Comparison of ENCODE assay signal across 2 cellular contexts in the genomic region with DNA sequence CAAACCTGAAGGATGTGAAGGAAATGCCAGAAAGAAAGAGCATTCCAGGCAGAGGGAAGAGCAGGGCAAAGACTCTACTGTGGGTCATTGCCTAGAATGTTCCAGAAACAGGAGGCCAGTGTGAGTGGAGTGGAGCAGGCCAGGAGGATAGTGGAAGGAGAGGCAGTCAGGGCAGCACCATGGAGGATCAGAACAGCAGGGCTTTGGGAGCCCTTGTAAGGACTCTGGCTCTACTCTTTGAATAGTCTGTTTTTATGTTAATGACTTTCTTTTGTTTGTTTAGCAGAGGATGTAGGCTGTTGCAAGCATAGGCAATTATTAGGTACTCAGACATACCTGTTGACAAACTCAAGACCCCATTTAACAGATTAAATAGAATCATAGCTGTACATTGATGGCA.
TF ChIP-seq lines count a peak whose summit lies in the region.

No MANE protein-coding gene starts in this region.

TF ChIP-seq in GM23338, 12 proteins besides CTCF, POLR2A, EP300 and RAD21:
- no peak for TF ChIP-seq STAT1 (IDR thresholded peaks at IDR 0.05; ENCODE audit: unreplicated experiment)
- TF ChIP-seq ZNF331 (CRISPR knock-in tag; IDR thresholded peaks at IDR 0.05; ENCODE audit: low read depth), result no peak
- TF ChIP-seq EZH2 (IDR thresholded peaks at IDR 0.05; ENCODE audit: low read depth, unreplicated experiment), result no peak
- TF ChIP-seq CREB1 (CRISPR knock-in tag; IDR thresholded peaks at IDR 0.05; ENCODE audit: low read depth), result no peak
- TF ChIP-seq POLR2AphosphoS5 (IDR thresholded peaks at IDR 0.05; ENCODE audit: low read depth), result no peak
- TF ChIP-seq, protein P1, sequence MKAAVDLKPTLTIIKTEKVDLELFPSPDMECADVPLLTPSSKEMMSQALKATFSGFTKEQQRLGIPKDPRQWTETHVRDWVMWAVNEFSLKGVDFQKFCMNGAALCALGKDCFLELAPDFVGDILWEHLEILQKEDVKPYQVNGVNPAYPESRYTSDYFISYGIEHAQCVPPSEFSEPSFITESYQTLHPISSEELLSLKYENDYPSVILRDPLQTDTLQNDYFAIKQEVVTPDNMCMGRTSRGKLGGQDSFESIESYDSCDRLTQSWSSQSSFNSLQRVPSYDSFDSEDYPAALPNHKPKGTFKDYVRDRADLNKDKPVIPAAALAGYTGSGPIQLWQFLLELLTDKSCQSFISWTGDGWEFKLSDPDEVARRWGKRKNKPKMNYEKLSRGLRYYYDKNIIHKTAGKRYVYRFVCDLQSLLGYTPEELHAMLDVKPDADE (IDR thresholded peaks at IDR 0.05), result no peak

TF ChIP-seq in H1, 55 proteins besides CTCF, POLR2A, EP300 and RAD21:
- TF ChIP-seq, protein P2, sequence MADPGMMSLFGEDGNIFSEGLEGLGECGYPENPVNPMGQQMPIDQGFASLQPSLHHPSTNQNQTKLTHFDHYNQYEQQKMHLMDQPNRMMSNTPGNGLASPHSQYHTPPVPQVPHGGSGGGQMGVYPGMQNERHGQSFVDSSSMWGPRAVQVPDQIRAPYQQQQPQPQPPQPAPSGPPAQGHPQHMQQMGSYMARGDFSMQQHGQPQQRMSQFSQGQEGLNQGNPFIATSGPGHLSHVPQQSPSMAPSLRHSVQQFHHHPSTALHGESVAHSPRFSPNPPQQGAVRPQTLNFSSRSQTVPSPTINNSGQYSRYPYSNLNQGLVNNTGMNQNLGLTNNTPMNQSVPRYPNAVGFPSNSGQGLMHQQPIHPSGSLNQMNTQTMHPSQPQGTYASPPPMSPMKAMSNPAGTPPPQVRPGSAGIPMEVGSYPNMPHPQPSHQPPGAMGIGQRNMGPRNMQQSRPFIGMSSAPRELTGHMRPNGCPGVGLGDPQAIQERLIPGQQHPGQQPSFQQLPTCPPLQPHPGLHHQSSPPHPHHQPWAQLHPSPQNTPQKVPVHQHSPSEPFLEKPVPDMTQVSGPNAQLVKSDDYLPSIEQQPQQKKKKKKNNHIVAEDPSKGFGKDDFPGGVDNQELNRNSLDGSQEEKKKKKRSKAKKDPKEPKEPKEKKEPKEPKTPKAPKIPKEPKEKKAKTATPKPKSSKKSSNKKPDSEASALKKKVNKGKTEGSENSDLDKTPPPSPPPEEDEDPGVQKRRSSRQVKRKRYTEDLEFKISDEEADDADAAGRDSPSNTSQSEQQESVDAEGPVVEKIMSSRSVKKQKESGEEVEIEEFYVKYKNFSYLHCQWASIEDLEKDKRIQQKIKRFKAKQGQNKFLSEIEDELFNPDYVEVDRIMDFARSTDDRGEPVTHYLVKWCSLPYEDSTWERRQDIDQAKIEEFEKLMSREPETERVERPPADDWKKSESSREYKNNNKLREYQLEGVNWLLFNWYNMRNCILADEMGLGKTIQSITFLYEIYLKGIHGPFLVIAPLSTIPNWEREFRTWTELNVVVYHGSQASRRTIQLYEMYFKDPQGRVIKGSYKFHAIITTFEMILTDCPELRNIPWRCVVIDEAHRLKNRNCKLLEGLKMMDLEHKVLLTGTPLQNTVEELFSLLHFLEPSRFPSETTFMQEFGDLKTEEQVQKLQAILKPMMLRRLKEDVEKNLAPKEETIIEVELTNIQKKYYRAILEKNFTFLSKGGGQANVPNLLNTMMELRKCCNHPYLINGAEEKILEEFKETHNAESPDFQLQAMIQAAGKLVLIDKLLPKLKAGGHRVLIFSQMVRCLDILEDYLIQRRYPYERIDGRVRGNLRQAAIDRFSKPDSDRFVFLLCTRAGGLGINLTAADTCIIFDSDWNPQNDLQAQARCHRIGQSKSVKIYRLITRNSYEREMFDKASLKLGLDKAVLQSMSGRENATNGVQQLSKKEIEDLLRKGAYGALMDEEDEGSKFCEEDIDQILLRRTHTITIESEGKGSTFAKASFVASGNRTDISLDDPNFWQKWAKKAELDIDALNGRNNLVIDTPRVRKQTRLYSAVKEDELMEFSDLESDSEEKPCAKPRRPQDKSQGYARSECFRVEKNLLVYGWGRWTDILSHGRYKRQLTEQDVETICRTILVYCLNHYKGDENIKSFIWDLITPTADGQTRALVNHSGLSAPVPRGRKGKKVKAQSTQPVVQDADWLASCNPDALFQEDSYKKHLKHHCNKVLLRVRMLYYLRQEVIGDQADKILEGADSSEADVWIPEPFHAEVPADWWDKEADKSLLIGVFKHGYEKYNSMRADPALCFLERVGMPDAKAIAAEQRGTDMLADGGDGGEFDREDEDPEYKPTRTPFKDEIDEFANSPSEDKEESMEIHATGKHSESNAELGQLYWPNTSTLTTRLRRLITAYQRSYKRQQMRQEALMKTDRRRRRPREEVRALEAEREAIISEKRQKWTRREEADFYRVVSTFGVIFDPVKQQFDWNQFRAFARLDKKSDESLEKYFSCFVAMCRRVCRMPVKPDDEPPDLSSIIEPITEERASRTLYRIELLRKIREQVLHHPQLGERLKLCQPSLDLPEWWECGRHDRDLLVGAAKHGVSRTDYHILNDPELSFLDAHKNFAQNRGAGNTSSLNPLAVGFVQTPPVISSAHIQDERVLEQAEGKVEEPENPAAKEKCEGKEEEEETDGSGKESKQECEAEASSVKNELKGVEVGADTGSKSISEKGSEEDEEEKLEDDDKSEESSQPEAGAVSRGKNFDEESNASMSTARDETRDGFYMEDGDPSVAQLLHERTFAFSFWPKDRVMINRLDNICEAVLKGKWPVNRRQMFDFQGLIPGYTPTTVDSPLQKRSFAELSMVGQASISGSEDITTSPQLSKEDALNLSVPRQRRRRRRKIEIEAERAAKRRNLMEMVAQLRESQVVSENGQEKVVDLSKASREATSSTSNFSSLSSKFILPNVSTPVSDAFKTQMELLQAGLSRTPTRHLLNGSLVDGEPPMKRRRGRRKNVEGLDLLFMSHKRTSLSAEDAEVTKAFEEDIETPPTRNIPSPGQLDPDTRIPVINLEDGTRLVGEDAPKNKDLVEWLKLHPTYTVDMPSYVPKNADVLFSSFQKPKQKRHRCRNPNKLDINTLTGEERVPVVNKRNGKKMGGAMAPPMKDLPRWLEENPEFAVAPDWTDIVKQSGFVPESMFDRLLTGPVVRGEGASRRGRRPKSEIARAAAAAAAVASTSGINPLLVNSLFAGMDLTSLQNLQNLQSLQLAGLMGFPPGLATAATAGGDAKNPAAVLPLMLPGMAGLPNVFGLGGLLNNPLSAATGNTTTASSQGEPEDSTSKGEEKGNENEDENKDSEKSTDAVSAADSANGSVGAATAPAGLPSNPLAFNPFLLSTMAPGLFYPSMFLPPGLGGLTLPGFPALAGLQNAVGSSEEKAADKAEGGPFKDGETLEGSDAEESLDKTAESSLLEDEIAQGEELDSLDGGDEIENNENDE (IDR thresholded peaks at IDR 0.05; ENCODE audit: insufficient replicate concordance, low read length), result no peak
- TF ChIP-seq TCF12 (IDR thresholded peaks at IDR 0.05; ENCODE audit: low read depth, low read length) (no peak), RNF2 (IDR thresholded peaks at IDR 0.05; ENCODE audit: borderline replicate concordance, low read depth, low read length, missing control alignments, poor library complexity, severe bottlenecking) (no peak), SP4 (IDR thresholded peaks at IDR 0.05; ENCODE audit: low read length) (no peak), POLR2AphosphoS5 (IDR thresholded peaks at IDR 0.05; ENCODE audit: low read depth, low read length) (no peak), FOSL1 (IDR thresholded peaks at IDR 0.05; ENCODE audit: insufficient read depth, low read depth, low read length) (no peak), KDM1A (IDR thresholded peaks at IDR 0.05; ENCODE audit: borderline replicate concordance, low read length) (no peak), CTBP2 (IDR thresholded peaks at IDR 0.05; ENCODE audit: borderline replicate concordance, insufficient read depth, insufficient read length, low read length) (no peak), SIRT6 (IDR thresholded peaks at IDR 0.05; ENCODE audit: low read length) (no peak), PHF8 (conservative IDR thresholded peaks at IDR 0.05; ENCODE audit: low read depth, low read length) (no peak), SP2 (IDR thresholded peaks at IDR 0.05; ENCODE audit: low read length) (no peak), YY1 (IDR thresholded peaks at IDR 0.05; ENCODE audit: low read depth, low read length) (no peak), HDAC6 (IDR thresholded peaks at IDR 0.05; ENCODE audit: low read depth, low read length) (no peak), MAFK (IDR thresholded peaks at IDR 0.05; ENCODE audit: low read depth, low read length) (no peak), CEBPB (IDR thresholded peaks at IDR 0.05; ENCODE audit: low read depth, low read length) (no peak)
- TF ChIP-seq, protein P3, sequence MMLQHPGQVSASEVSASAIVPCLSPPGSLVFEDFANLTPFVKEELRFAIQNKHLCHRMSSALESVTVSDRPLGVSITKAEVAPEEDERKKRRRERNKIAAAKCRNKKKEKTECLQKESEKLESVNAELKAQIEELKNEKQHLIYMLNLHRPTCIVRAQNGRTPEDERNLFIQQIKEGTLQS (IDR thresholded peaks at IDR 0.05; ENCODE audit: insufficient read depth, low read depth, low read length), result no peak
- TF ChIP-seq, protein P4, sequence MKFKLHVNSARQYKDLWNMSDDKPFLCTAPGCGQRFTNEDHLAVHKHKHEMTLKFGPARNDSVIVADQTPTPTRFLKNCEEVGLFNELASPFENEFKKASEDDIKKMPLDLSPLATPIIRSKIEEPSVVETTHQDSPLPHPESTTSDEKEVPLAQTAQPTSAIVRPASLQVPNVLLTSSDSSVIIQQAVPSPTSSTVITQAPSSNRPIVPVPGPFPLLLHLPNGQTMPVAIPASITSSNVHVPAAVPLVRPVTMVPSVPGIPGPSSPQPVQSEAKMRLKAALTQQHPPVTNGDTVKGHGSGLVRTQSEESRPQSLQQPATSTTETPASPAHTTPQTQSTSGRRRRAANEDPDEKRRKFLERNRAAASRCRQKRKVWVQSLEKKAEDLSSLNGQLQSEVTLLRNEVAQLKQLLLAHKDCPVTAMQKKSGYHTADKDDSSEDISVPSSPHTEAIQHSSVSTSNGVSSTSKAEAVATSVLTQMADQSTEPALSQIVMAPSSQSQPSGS (IDR thresholded peaks at IDR 0.05; ENCODE audit: low read length), result no peak
- TF ChIP-seq, protein P5, sequence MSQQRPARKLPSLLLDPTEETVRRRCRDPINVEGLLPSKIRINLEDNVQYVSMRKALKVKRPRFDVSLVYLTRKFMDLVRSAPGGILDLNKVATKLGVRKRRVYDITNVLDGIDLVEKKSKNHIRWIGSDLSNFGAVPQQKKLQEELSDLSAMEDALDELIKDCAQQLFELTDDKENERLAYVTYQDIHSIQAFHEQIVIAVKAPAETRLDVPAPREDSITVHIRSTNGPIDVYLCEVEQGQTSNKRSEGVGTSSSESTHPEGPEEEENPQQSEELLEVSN (IDR thresholded peaks at IDR 0.05), result no peak
- TF ChIP-seq, protein P6, sequence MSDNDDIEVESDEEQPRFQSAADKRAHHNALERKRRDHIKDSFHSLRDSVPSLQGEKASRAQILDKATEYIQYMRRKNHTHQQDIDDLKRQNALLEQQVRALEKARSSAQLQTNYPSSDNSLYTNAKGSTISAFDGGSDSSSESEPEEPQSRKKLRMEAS (IDR thresholded peaks at IDR 0.05), result no peak
